In genomic region chr9:82961504-82962125, GRCh38 we compare ENCODE assay signal across 9 cellular contexts.
A peak's percentile ranks its signal among the peaks of the same experiment; 100 is the strongest.
DNase-seq lines count a peak whose midpoint lies in the region; ATAC-seq and TF ChIP-seq lines count a peak whose summit lies in the region.
"Had no signal": no experiment of that assay in that cellular context is flagged by ENCODE, and none has a peak within 500 bp of the region (broad histone marks: within the 10 kb centered on the region; RNA-seq: fewer than 3 reads in every experiment).

No MANE protein-coding gene starts in this region.

- TF ChIP-seq CTCF in parathyroid adenoma (IDR thresholded peaks at IDR 0.05) = peak; percentile 52

- H3K4me1 ChIP-seq in parathyroid adenoma = no peaks in the 10 kb centered on the region

- H3K27me3 Mint-ChIP-seq in activated T-cell treated with anti-CD3 and anti-CD28 coated beads, Interleukin-2, amount 50 U/mL, for 4 hours (ENCODE audit: low read depth) = no peaks in the 10 kb centered on the region
- H3K27me3 Mint-ChIP-seq: dendritic cell treated with granulocyte-macrophage colony-stimulating factor and Interleukin-4, amounts not matched to agents 40 ng/mL and 50 ng/mL, for 4 days had no signal

- H3K79me2 ChIP-seq in parathyroid adenoma = no peaks in the 10 kb centered on the region

- no peaks in the 10 kb centered on the region for H3K9me3 Mint-ChIP-seq in activated T-cell treated with anti-CD3 and anti-CD28 coated beads, Interleukin-2, amount 50 U/mL, for 4 hours
- H3K9me3 Mint-ChIP-seq: dendritic cell treated with granulocyte-macrophage colony-stimulating factor and Interleukin-4, amounts not matched to agents 40 ng/mL and 50 ng/mL, for 4 days had no signal

- no peaks in the 10 kb centered on the region for H3K36me3 Mint-ChIP-seq in activated T-cell treated with anti-CD3 and anti-CD28 coated beads, Interleukin-2, amount 50 U/mL, for 4 hours (ENCODE audit: insufficient read depth)

- H2AFZ ChIP-seq in parathyroid adenoma = no peak overlapping the region

- no peaks in the 10 kb centered on the region for H3K27me3 ChIP-seq in parathyroid adenoma (ENCODE audit: control insufficient read depth, insufficient read depth, low read length)

- no peaks in the 10 kb centered on the region for H3K36me3 ChIP-seq in parathyroid adenoma (ENCODE audit: control insufficient read depth, insufficient read depth, low read length)

- H3K4me3 Mint-ChIP-seq in activated T-cell treated with anti-CD3 and anti-CD28 coated beads, Interleukin-2, amount 50 U/mL, for 4 hours = no peak overlapping the region
- H3K4me3 Mint-ChIP-seq: dendritic cell treated with granulocyte-macrophage colony-stimulating factor and Interleukin-4, amounts not matched to agents 40 ng/mL and 50 ng/mL, for 4 days had no signal

- intact Hi-C loops in posterior vena cava (cut with DNase I) = no loop called here

- H3K9me3 ChIP-seq in parathyroid adenoma (ENCODE audit: control insufficient read depth, low read length) = no peaks in the 10 kb centered on the region

- DNase-seq in GM03348 (ENCODE audit: low spot score) = peak; percentile 81
- peak; percentile 68 for DNase-seq in HT1080 (ENCODE audit: low read depth)
- peak; percentile 72 for DNase-seq in NCI-H774 (lab: John Stamatoyannopoulos, UW)
- DNase-seq in activated T-cell treated with anti-CD3 and anti-CD28 coated beads, Interleukin-2, amount 50 U/mL, for 4 hours = peak; percentile 5
- peak; percentile 84 for DNase-seq in globus pallidus (ENCODE audit: low spot score)
- DNase-seq in posterior vena cava (ENCODE audit: low spot score) = no peak

- H3K27ac ChIP-seq in parathyroid adenoma = no peak overlapping the region

- no peaks in the 10 kb centered on the region for H3K4me1 Mint-ChIP-seq in activated T-cell treated with anti-CD3 and anti-CD28 coated beads, Interleukin-2, amount 50 U/mL, for 4 hours (ENCODE audit: low read depth)

- ATAC-seq in GM21529 (IDR thresholded peaks at IDR 0.05; ENCODE audit: unreplicated experiment) = peak; percentile 100
- no peak for ATAC-seq in activated T-cell treated with anti-CD3 and anti-CD28 coated beads, Interleukin-2, amount 50 U/mL, for 4 hours

- no peak overlapping the region for H3K4me2 ChIP-seq in parathyroid adenoma (ENCODE audit: low read length)

- H3K4me3 ChIP-seq in parathyroid adenoma (ENCODE audit: low read depth, low read length) = no peak overlapping the region

- H3K9ac ChIP-seq in parathyroid adenoma = no peak overlapping the region
